Comparison of ENCODE assay signal across 17 cellular contexts in the genomic region with DNA sequence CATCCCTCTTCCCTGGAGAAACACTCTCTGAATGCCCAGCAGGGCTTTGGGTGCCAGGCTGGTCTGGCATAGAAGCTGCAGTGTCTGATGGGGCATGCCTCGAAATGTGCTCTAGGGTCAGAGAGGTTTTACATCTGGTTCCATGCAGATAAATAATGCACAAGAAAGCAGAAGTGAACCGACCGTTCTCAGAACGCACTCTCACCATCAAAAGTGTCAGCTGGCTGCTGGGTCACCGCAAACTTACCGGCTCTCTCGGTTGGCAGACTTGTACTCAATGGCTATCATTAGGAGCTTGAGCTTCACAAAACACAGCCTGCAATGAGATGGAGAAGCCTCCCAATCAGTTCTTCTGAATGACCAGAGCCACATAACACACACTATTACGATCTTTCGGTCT.
DNase-seq lines count a peak whose midpoint lies in the region; ATAC-seq and TF ChIP-seq lines count a peak whose summit lies in the region.
"Had no signal": no experiment of that assay in that cellular context is flagged by ENCODE, and none has a peak within 500 bp of the region (broad histone marks: within the 10 kb centered on the region; RNA-seq: fewer than 3 reads in every experiment).

No MANE protein-coding gene starts in this region.

- H3F3A ChIP-seq in PC-9 (ENCODE audit: insufficient read depth, low read depth), result no peaks in the 10 kb centered on the region

- H3K4me1 ChIP-seq in PC-9 (replicated peaks; ENCODE audit: insufficient read depth), result no peaks in the 10 kb centered on the region
- H3K4me1 ChIP-seq: breast epithelium, esophagus squamous epithelium, Peyer's patch had no signal

- H3K4me2 ChIP-seq in PC-9, result no peak overlapping the region

- no peak overlapping the region for H2AFZ ChIP-seq in PC-9

- BruUV-seq in PC-9 (replicated peaks; lab: Mats Ljungman, UMichigan), result no TSS peak

- H3K27ac Mint-ChIP-seq in naive B cell, result peak overlapping the region in 2 of 6 donors; percentile 21 to 29
- H3K27ac Mint-ChIP-seq: immature natural killer cell, WTC11 had no signal

- intact Hi-C loops in PC-9 (cut with micrococcal nuclease; ENCODE audit: unreplicated experiment), result no loop called here

- no peaks in the 10 kb centered on the region for H3K9me3 ChIP-seq in PC-9 (ENCODE audit: insufficient read depth, low read depth)
- H3K9me3 ChIP-seq: breast epithelium, esophagus squamous epithelium, Peyer's patch, tibial artery had no signal

- H3K79me2 ChIP-seq in PC-9 (ENCODE audit: low read depth), result no peaks in the 10 kb centered on the region

- no peak for DNase-seq in naive B cell
- DNase-seq in HuH-7 (ENCODE audit: low spot score), result no peak
- DNase-seq in NCI-H1694 (lab: John Stamatoyannopoulos, UW), result no peak
- DNase-seq in putamen (ENCODE audit: low spot score), result no peak
- no peak for DNase-seq in PC-9
- DNase-seq: DMS 273 treated with DMSO at 0.1 percent for 48 hours, esophagus squamous epithelium, immature natural killer cell, NCI-H1417 treated with DMSO at 0.1 percent for 48 hours, Peyer's patch, tibial artery had no signal

- no peaks in the 10 kb centered on the region for H3K36me3 ChIP-seq in PC-9 (ENCODE audit: low read depth)
- H3K36me3 ChIP-seq: breast epithelium, esophagus squamous epithelium, Peyer's patch, tibial artery had no signal

- no peaks in the 10 kb centered on the region for H4K20me1 ChIP-seq in PC-9 (ENCODE audit: insufficient read depth)

- no peaks in the 10 kb centered on the region for H3K4me1 Mint-ChIP-seq in naive B cell
- H3K4me1 Mint-ChIP-seq: immature natural killer cell had no signal

- H3K27me3 ChIP-seq in PC-9 (ENCODE audit: insufficient read depth, low read depth), result peaks cover 16% of the 10 kb centered on the region
- H3K27me3 ChIP-seq: breast epithelium, esophagus squamous epithelium, Peyer's patch, tibial artery had no signal

- no peak overlapping the region for H3K27ac ChIP-seq in PC-9
- H3K27ac ChIP-seq: breast epithelium, esophagus squamous epithelium, Peyer's patch, tibial artery had no signal

- no peaks in the 10 kb centered on the region for H3K9me3 Mint-ChIP-seq in naive B cell
- H3K9me3 Mint-ChIP-seq: immature natural killer cell, WTC11 had no signal

- POLR2A ChIA-PET in PC-9 (lab: Charles Lee; ENCODE audit: unreplicated experiment), result no interaction called here

- no peak overlapping the region for H3K4me3 Mint-ChIP-seq in naive B cell
- H3K4me3 Mint-ChIP-seq: immature natural killer cell, WTC11 had no signal

- no peaks in the 10 kb centered on the region for H3K36me3 Mint-ChIP-seq in naive B cell
- H3K36me3 Mint-ChIP-seq: immature natural killer cell, WTC11 had no signal

- H3K27me3 Mint-ChIP-seq in naive B cell, result peaks cover 0 to 8% (median 0%) of the 10 kb centered on the region in 3 donors

- no peak for TF ChIP-seq CTCF in PC-9 (conservative IDR thresholded peaks at IDR 0.05)

- ATAC-seq in GM19025 (IDR thresholded peaks at IDR 0.05; ENCODE audit: low read depth, unreplicated experiment) (peak; percentile 78), HG02623 (IDR thresholded peaks at IDR 0.05; ENCODE audit: unreplicated experiment) (peak; percentile 75), HG03558 (IDR thresholded peaks at IDR 0.05; ENCODE audit: extremely low read depth, unreplicated experiment) (peak; percentile 64), naive B cell (ENCODE audit: low read depth in 2 of 2) (peak; percentile 18 to 45)
- ATAC-seq: sciatic nerve, WTC11 had no signal

- H3K4me3 ChIP-seq in PC-9, result no peak overlapping the region
- H3K4me3 ChIP-seq: breast epithelium, esophagus squamous epithelium, Peyer's patch, tibial artery had no signal

- no peaks in the 10 kb centered on the region for H3K9me2 ChIP-seq in PC-9 (ENCODE audit: insufficient read depth)

- CTCF ChIA-PET in PC-9 (lab: Charles Lee), result no interaction called here
